ENCODE assay signal across 13 cellular contexts in genomic region chr1:223621312-223621734, GRCh38. TPM values are rescaled to one million over a fixed set of nuclear protein-coding genes. Genes with fewer than 3 reads are reported as not detected.
DNase-seq lines count a peak whose midpoint lies in the region; ATAC-seq, FAIRE-seq and TF ChIP-seq lines count a peak whose summit lies in the region.
"Had no signal": no experiment of that assay in that cellular context is flagged by ENCODE, and none has a peak within 500 bp of the region (broad histone marks: within the 10 kb centered on the region; RNA-seq: fewer than 3 reads in every experiment).

No MANE protein-coding gene starts in this region.

- H3K27me3 ChIP-seq in thyroid gland (no peaks in the 10 kb centered on the region), MM.1S (replicated peaks; ENCODE audit: insufficient read depth, low read length) (no peaks in the 10 kb centered on the region), BE2C (no peaks in the 10 kb centered on the region)

- FAIRE-seq in GM12891 (lab: Jason Lieb, UNC), result peak; percentile 80

- H3F3A ChIP-seq in MM.1S (ENCODE audit: insufficient read depth, low read length), result no peaks in the 10 kb centered on the region

- POLR2A ChIA-PET in activated B cell treated with CpG ODN at 0.5 μM for 24 hours (lab: Charles Lee), result no interaction called here

- H3K4me1 ChIP-seq in thyroid gland (peaks cover 0 to 13% of the 10 kb centered on the region in 2 donors), MM.1S (ENCODE audit: low read length) (no peaks in the 10 kb centered on the region), BE2C (peaks cover 8% of the 10 kb centered on the region)
- H3K4me1 ChIP-seq: psoas muscle had no signal

- H3K4me3 ChIP-seq in thyroid gland (replicated peaks in 1 of 3) (no peak overlapping the region), MM.1S (ENCODE audit: low read length) (no peak overlapping the region), BE2C (ENCODE audit: low read depth, low read length) (no peak overlapping the region)
- H3K4me3 ChIP-seq: psoas muscle had no signal

- no peaks in the 10 kb centered on the region for H3K9me2 ChIP-seq in MM.1S (replicated peaks; ENCODE audit: insufficient read depth, low read length)

- no peaks in the 10 kb centered on the region for H3K79me2 ChIP-seq in MM.1S (ENCODE audit: low read length)

- no peaks in the 10 kb centered on the region for H3K36me3 Mint-ChIP-seq in activated B cell treated with CpG ODN at 0.5 μM for 24 hours (ENCODE audit: low read depth)
- H3K36me3 Mint-ChIP-seq: CD4-positive, alpha-beta memory T cell had no signal

- CTCF ChIA-PET in activated B cell treated with CpG ODN at 0.5 μM for 24 hours (lab: Charles Lee), result no interaction called here

- DNase-seq in GM12891 (ENCODE audit: insufficient read length, low spot score) (peak; percentile 40), activated B cell treated with CpG ODN at 0.5 μM for 24 hours (no peak), thyroid gland (no peak), MM.1S (no peak), BE2C (no peak)
- no peak for DNase-seq in activated CD8-positive, alpha-beta memory T cell treated with anti-CD3 and anti-CD28 coated beads, Interleukin-2, amount 50 U/mL, for 4 hours
- DNase-seq: activated gamma-delta T cell; CD4-positive, alpha-beta memory T cell; H7; NCI-H1694 had no signal

- no peak overlapping the region for H3K27ac ChIP-seq in thyroid gland
- H3K27ac ChIP-seq in MM.1S (ENCODE audit: low read length), result no peak overlapping the region
- H3K27ac ChIP-seq: psoas muscle had no signal

- H3K4me1 Mint-ChIP-seq in activated B cell treated with CpG ODN at 0.5 μM for 24 hours, result no peaks in the 10 kb centered on the region

- H3K9me3 Mint-ChIP-seq in activated B cell treated with CpG ODN at 0.5 μM for 24 hours, result no peaks in the 10 kb centered on the region
- H3K9me3 Mint-ChIP-seq: CD4-positive, alpha-beta memory T cell had no signal

- peak; percentile 83 for ATAC-seq in GM19455 (IDR thresholded peaks at IDR 0.05; ENCODE audit: unreplicated experiment)
- ATAC-seq in HG03066 (IDR thresholded peaks at IDR 0.05; ENCODE audit: low read depth, unreplicated experiment), result peak; percentile 71
- ATAC-seq in activated B cell treated with CpG ODN at 0.5 μM for 24 hours (ENCODE audit: low read depth), result peak; percentile 31

- TF ChIP-seq CTCF in activated B cell treated with CpG ODN at 0.5 μM for 24 hours (IDR thresholded peaks at IDR 0.05) (no peak), thyroid gland (IDR thresholded peaks at IDR 0.05) (no peak), MM.1S (IDR thresholded peaks at IDR 0.05; ENCODE audit: low read length) (no peak), BE2C (IDR thresholded peaks at IDR 0.05; ENCODE audit: low read depth, low read length) (no peak)

- H3K4me2 ChIP-seq in MM.1S (ENCODE audit: low read depth, low read length), result no peak overlapping the region

- no peak overlapping the region for H3K27ac Mint-ChIP-seq in activated B cell treated with CpG ODN at 0.5 μM for 24 hours
- H3K27ac Mint-ChIP-seq: CD4-positive, alpha-beta memory T cell had no signal

- no peak overlapping the region for H3K9ac ChIP-seq in MM.1S (ENCODE audit: low read length)

- intact Hi-C loops in activated B cell treated with CpG ODN at 0.5 μM for 24 hours (cut with micrococcal nuclease) (no loop called here), thyroid gland (cut with DNase I) (no loop called here)

- H3K4me3 Mint-ChIP-seq in activated B cell treated with CpG ODN at 0.5 μM for 24 hours, result no peak overlapping the region
- H3K4me3 Mint-ChIP-seq: CD4-positive, alpha-beta memory T cell had no signal

- 89 to 90% methylated on average over 10 of the region's 10 CpGs for WGBS in thyroid gland, 2 donors

- H4K20me1 ChIP-seq in MM.1S (ENCODE audit: insufficient read depth, low read length), result no peaks in the 10 kb centered on the region

- H3K9me3 ChIP-seq in thyroid gland (no peaks in the 10 kb centered on the region), MM.1S (replicated peaks; ENCODE audit: insufficient read depth, low read length) (no peaks in the 10 kb centered on the region), BE2C (no peaks in the 10 kb centered on the region)
- H3K9me3 ChIP-seq: psoas muscle had no signal

- H3K36me3 ChIP-seq in thyroid gland (no peaks in the 10 kb centered on the region), MM.1S (replicated peaks; ENCODE audit: insufficient read depth, low read length) (no peaks in the 10 kb centered on the region), BE2C (no peaks in the 10 kb centered on the region)

- no peak overlapping the region for H2AFZ ChIP-seq in MM.1S (ENCODE audit: low read length)

- TF ChIP-seq POLR2A in GM12891 (IDR thresholded peaks at IDR 0.05; ENCODE audit: low read depth, low read length) (no peak), thyroid gland (IDR thresholded peaks at IDR 0.05) (no peak)

- no peaks in the 10 kb centered on the region for H3K27me3 Mint-ChIP-seq in activated B cell treated with CpG ODN at 0.5 μM for 24 hours
- H3K27me3 Mint-ChIP-seq: CD4-positive, alpha-beta memory T cell had no signal

TF ChIP-seq in GM12891, 5 proteins besides CTCF, POLR2A, EP300 and RAD21:
- no peak for TF ChIP-seq POU2F2 (IDR thresholded peaks at IDR 0.05; ENCODE audit: low read depth, low read length)
- TF ChIP-seq SPI1 (IDR thresholded peaks at IDR 0.05; ENCODE audit: low read depth, low read length), result peak; percentile 67

RNA-seq across cellular contexts. Expression of gene CAPN8, which starts 44.2 kb away (rescaled TPM):
- polyA plus RNA-seq in GM12891 (2012; ENCODE audit: low read depth, missing spikeins), result not detected
- not detected in 2 replicates for total RNA-seq in activated B cell treated with CpG ODN at 0.5 μM for 24 hours
- total RNA-seq in thyroid gland, result under 1 TPM in 3 of 4 donors, not detected in 1; 0.20 to 0.79 (median 0.40) TPM
- polyA plus RNA-seq in BE2C (2012; ENCODE audit: insufficient read depth, insufficient read length, low read depth), result not detected
- total RNA-seq: H7 had no signal

Comparison
In these comparisons a context has a peak if more than half of its experiments do, and no peak if none do; other contexts are left out.
1. ATAC-seq: peak in every context shown above with its lines; median percentile 83 in GM19455; 71 in HG03066; 31 in activated B cell treated with CpG ODN at 0.5 μM for 24 hours.